ENCODE assay signal across 23 cellular contexts in genomic region chr3:56086355-56086754, GRCh38.
DNase-seq lines count a peak whose midpoint lies in the region; ATAC-seq, FAIRE-seq and TF ChIP-seq lines count a peak whose summit lies in the region.
"Had no signal": no experiment of that assay in that cellular context is flagged by ENCODE, and none has a peak within 500 bp of the region (broad histone marks: within the 10 kb centered on the region; RNA-seq: fewer than 3 reads in every experiment).

No MANE protein-coding gene starts in this region.

- no peak overlapping the region for H3K4me2 ChIP-seq in HepG2 (ENCODE audit: low read depth, low read length)
- H3K4me2 ChIP-seq: smooth muscle cell had no signal

- TF ChIP-seq EP300 in HepG2 (IDR thresholded peaks at IDR 0.05; ENCODE audit: low read depth in 2 of 2, low read length in 2 of 2) (no peak), HepG2 (CRISPR knock-in tag; IDR thresholded peaks at IDR 0.05; ENCODE audit: borderline replicate concordance) (no peak), tibial nerve (IDR thresholded peaks at IDR 0.05) (no peak)

- H2AFZ ChIP-seq in HepG2 (ENCODE audit: low read length): no peak overlapping the region

- no peak for FAIRE-seq in HepG2 (lab: Jason Lieb, UNC)
- FAIRE-seq: A204.1 had no signal

- CTCF ChIA-PET in HepG2 (lab: Yijun Ruan, JAX; ENCODE audit: low intra/inter-chr PET ratio, low total read pairs): no interaction called here

- H3K9ac ChIP-seq in HepG2 (ENCODE audit: insufficient read depth, low read depth, low read length): no peak overlapping the region

- intact Hi-C loops in HepG2 (cut with micrococcal nuclease; ENCODE audit: unreplicated experiment): no loop called here
- intact Hi-C loops in right lobe of liver (cut with DNase I): no loop called here

- POLR2A ChIA-PET in HepG2 (lab: Yijun Ruan, JAX): no interaction called here

- H3K79me2 ChIP-seq in HepG2 (ENCODE audit: insufficient read depth, low read length): no peaks in the 10 kb centered on the region

- H3K36me3 ChIP-seq in HepG2 (replicated peaks in 1 of 2; ENCODE audit: control insufficient read depth in 1 of 2, insufficient read depth in 2 of 2, low read length in 2 of 2): no peaks in the 10 kb centered on the region
- H3K36me3 ChIP-seq in right lobe of liver: no peaks in the 10 kb centered on the region
- H3K36me3 ChIP-seq in tibial nerve: no peaks in the 10 kb centered on the region
- H3K36me3 ChIP-seq: gastrocnemius medialis, uterus had no signal

- H3K4me3 ChIP-seq in HepG2 (replicated peaks in 1 of 3; ENCODE audit: insufficient read depth in 1 of 3, low read depth in 2 of 3, low read length in 3 of 3): no peak overlapping the region
- H3K4me3 ChIP-seq in right lobe of liver: no peak overlapping the region
- no peak overlapping the region for H3K4me3 ChIP-seq in astrocyte of the cerebellum (ENCODE audit: low read depth, low read length)
- H3K4me3 ChIP-seq in foreskin fibroblast (ENCODE audit: low read depth in 1 of 2, low read length in 2 of 2): no peak overlapping the region
- H3K4me3 ChIP-seq in tibial nerve: no peak overlapping the region
- H3K4me3 ChIP-seq: gastrocnemius medialis, smooth muscle cell, uterus had no signal

- H4K20me1 ChIP-seq in HepG2 (ENCODE audit: insufficient read depth, low read length): no peaks in the 10 kb centered on the region

- H3K9me3 ChIP-seq in HepG2 (ENCODE audit: low read length): no peaks in the 10 kb centered on the region
- no peaks in the 10 kb centered on the region for H3K9me3 ChIP-seq in right lobe of liver
- H3K9me3 ChIP-seq in tibial nerve: no peaks in the 10 kb centered on the region
- H3K9me3 ChIP-seq: gastrocnemius medialis, uterus had no signal

- no peak for TF ChIP-seq RAD21 in HepG2 (CRISPR knock-in tag; IDR thresholded peaks at IDR 0.05)

- in situ Hi-C loops in HepG2 (cut with HindIII; ENCODE audit: extremely low pct_ligation_motif_present, low pct_unique_long_range_greater_than_20kb): no loop called here
- in situ Hi-C loops in astrocyte of the cerebellum (cut with HindIII; ENCODE audit: low sequenced_read_pairs): no loop called here

- H3K4me1 ChIP-seq in HepG2 (ENCODE audit: insufficient read depth, low read length) (no peaks in the 10 kb centered on the region), right lobe of liver (no peaks in the 10 kb centered on the region), tibial nerve (no peaks in the 10 kb centered on the region)
- H3K4me1 ChIP-seq: gastrocnemius medialis, uterus had no signal

- no peak for ATAC-seq in HepG2
- ATAC-seq in right lobe of liver: no peak
- no peak for ATAC-seq in HG02938 (IDR thresholded peaks at IDR 0.05; ENCODE audit: unreplicated experiment)
- ATAC-seq in GM21360 (IDR thresholded peaks at IDR 0.05; ENCODE audit: unreplicated experiment): no peak
- no peak for ATAC-seq in HG02588 (IDR thresholded peaks at IDR 0.05; ENCODE audit: unreplicated experiment)
- ATAC-seq: gastrocnemius medialis had no signal

- 0% methylated on average over 1 of the region's 1 CpG for WGBS in HepG2 (ENCODE audit: low lambda C conversion rate)
- 26% methylated on average over 1 of the region's 1 CpG for WGBS in right lobe of liver (ENCODE audit: insufficient coverage, low coverage, low lambda C conversion rate, missing lambda C conversion rate)
- 64 to 69% methylated on average over 1 of the region's 1 CpG for WGBS in tibial nerve, 2 donors

- TF ChIP-seq CTCF in HepG2 (CRISPR knock-in tag; IDR thresholded peaks at IDR 0.05) (no peak), right lobe of liver (IDR thresholded peaks at IDR 0.05) (no peak), astrocyte of the cerebellum (IDR thresholded peaks at IDR 0.05; ENCODE audit: low read depth, low read length, missing control alignments) (no peak), foreskin fibroblast (IDR thresholded peaks at IDR 0.05; ENCODE audit: low read depth, low read length) (no peak), tibial nerve (IDR thresholded peaks at IDR 0.05) (no peak)

- DNase-seq in HepG2 (ENCODE audit: low spot score) (no peak), right lobe of liver (no peak), astrocyte of the cerebellum (ENCODE audit: low read depth) (peak; percentile 9), foreskin fibroblast (peak; percentile 34 to 74), tibial nerve (ENCODE audit: low spot score in 2 of 2) (no peak)
- DNase-seq: activated CD8-positive, alpha-beta memory T cell treated with anti-CD3 and anti-CD28 coated beads, Interleukin-2, amount 50 U/mL, for 48 hours; activated gamma-delta T cell treated with Interleukin-2 at 50 U/mL for 16 hours; anterior cingulate cortex; gastrocnemius medialis; KG1; kidney glomerular epithelial cell; NCI-H2171 treated with DMSO at 0.1 percent for 48 hours; NCI-H774; SHP77 treated with DMSO at 0.1 percent for 48 hours; stimulated activated CD4-positive, alpha-beta T cell treated with anti-CD3 and anti-CD28 coated beads, Interleukin-4, amount 100 ng/mL, for 4 hours; T-helper 1 cell; uterus had no signal

- TF ChIP-seq POLR2A in HepG2 (IDR thresholded peaks at IDR 0.05; ENCODE audit: insufficient read depth in 1 of 2, low read depth in 2 of 2, low read length in 2 of 2) (no peak), right lobe of liver (IDR thresholded peaks at IDR 0.05) (no peak), tibial nerve (IDR thresholded peaks at IDR 0.05) (no peak)

- H3K27me3 ChIP-seq in HepG2 (ENCODE audit: control insufficient read depth in 1 of 2, insufficient read depth in 2 of 2, low read length in 2 of 2): no peaks in the 10 kb centered on the region
- H3K27me3 ChIP-seq in right lobe of liver: no peaks in the 10 kb centered on the region
- H3K27me3 ChIP-seq in tibial nerve: no peaks in the 10 kb centered on the region
- H3K27me3 ChIP-seq: gastrocnemius medialis, uterus had no signal

- H3K27ac ChIP-seq in HepG2 (ENCODE audit: extremely low read length, insufficient read depth, low read length) (no peak overlapping the region), right lobe of liver (no peak overlapping the region), tibial nerve (no peak overlapping the region)
- H3K27ac ChIP-seq: gastrocnemius medialis, uterus, VCaP had no signal

- BruUV-seq in HepG2 (replicated peaks; lab: Mats Ljungman, UMichigan): no TSS peak

TF ChIP-seq in HepG2, 621 proteins besides CTCF, POLR2A, EP300 and RAD21:
- no peak for TF ChIP-seq ZNF577 (CRISPR knock-in tag; IDR thresholded peaks at IDR 0.05; ENCODE audit: borderline replicate concordance, low read depth)
- peak; percentile 79 for TF ChIP-seq ATF7 (IDR thresholded peaks at IDR 0.05)
- TF ChIP-seq ATF7 (CRISPR knock-in tag; IDR thresholded peaks at IDR 0.05): no peak

Comparison
In these comparisons a context has a peak if more than half of its experiments do, and no peak if none do; other contexts are left out.
1. DNase-seq: peak in astrocyte of the cerebellum (single experiment) and foreskin fibroblast (2 of 2); none in HepG2 (single experiment), right lobe of liver (0 of 3) and tibial nerve (0 of 2).